Comparison of ENCODE assay signal across 11 cellular contexts in the genomic region with DNA sequence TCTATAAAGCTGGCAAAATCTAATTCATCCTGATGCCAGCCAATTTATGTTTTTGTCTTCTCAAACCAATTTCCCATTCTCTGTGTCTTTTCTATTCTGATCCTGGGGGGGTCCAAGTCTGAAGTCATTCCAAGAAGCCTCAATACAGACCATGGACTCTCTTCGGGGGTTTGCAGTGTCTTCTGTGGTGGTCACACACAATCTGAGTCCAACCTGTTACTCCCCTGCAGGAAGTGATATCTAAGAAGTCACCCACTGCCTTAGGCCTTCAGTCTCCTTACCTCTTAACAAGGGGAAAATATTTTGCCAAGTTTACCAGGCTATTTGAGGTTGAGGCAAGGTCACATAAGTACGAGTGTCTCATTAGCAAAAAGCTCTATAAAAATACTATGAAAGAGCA. TPM values are rescaled to one million over a fixed set of nuclear protein-coding genes. Genes with fewer than 3 reads are reported as not detected.
DNase-seq lines count a peak whose midpoint lies in the region; ATAC-seq, FAIRE-seq and TF ChIP-seq lines count a peak whose summit lies in the region.
"Had no signal": no experiment of that assay in that cellular context is flagged by ENCODE, and none has a peak within 500 bp of the region (broad histone marks: within the 10 kb centered on the region; RNA-seq: fewer than 3 reads in every experiment).

No MANE protein-coding gene starts in this region.

- H3K27ac ChIP-seq in HepG2 (ENCODE audit: extremely low read length, insufficient read depth, low read length), result peak overlapping the region; percentile 15
- H3K27ac ChIP-seq in upper lobe of right lung, result peak overlapping the region; percentile 21
- H3K27ac ChIP-seq: uterus had no signal

- peak overlapping the region; percentile 94; the same call in 1 of the 2 replicates for H3K9ac ChIP-seq in HepG2 (ENCODE audit: insufficient read depth, low read depth, low read length)

- H3K9me3 Mint-ChIP-seq in activated naive CD4-positive, alpha-beta T cell treated with anti-CD3 and anti-CD28 coated beads, Interleukin-2, amount 10 ng/mL, durations not matched to agents 7 days and 5 days, result no peaks in the 10 kb centered on the region
- H3K9me3 Mint-ChIP-seq in activated CD8-positive, alpha-beta T cell treated with anti-CD3 and anti-CD28 coated beads, Interleukin-2, amount 10 ng/mL, durations not matched to agents 7 days and 5 days (ENCODE audit: insufficient read depth), result no peaks in the 10 kb centered on the region

- intact Hi-C loops in HepG2 (cut with micrococcal nuclease; ENCODE audit: unreplicated experiment) (no loop called here), upper lobe of right lung (cut with DNase I) (no loop called here)

- H3K4me2 ChIP-seq in HepG2 (ENCODE audit: low read depth, low read length), result peak overlapping the region; percentile 83

- in situ Hi-C loops in HepG2 (cut with HindIII; ENCODE audit: extremely low pct_ligation_motif_present, low pct_unique_long_range_greater_than_20kb), result no loop called here

- H3K4me1 Mint-ChIP-seq in activated naive CD4-positive, alpha-beta T cell treated with anti-CD3 and anti-CD28 coated beads, Interleukin-2, amount 10 ng/mL, durations not matched to agents 7 days and 5 days, result peaks cover 62% of the 10 kb centered on the region
- H3K4me1 Mint-ChIP-seq in activated CD8-positive, alpha-beta T cell treated with anti-CD3 and anti-CD28 coated beads, Interleukin-2, amount 10 ng/mL, durations not matched to agents 7 days and 5 days (ENCODE audit: low read depth), result peaks cover 63% of the 10 kb centered on the region

- peaks cover 68% of the 10 kb centered on the region for H3K4me1 ChIP-seq in HepG2 (ENCODE audit: insufficient read depth, low read length)
- H3K4me1 ChIP-seq in upper lobe of right lung, result peaks cover 58% of the 10 kb centered on the region

- no peaks in the 10 kb centered on the region for H4K20me1 ChIP-seq in HepG2 (ENCODE audit: insufficient read depth, low read length)

- no peak for DNase-seq in activated naive CD4-positive, alpha-beta T cell treated with anti-CD3 and anti-CD28 coated beads, Interleukin-2, amount 10 ng/mL, durations not matched to agents 7 days and 5 days
- no peak for DNase-seq in activated naive CD4-positive, alpha-beta T cell (lab: John Stamatoyannopoulos, UW)
- no peak for DNase-seq in activated CD8-positive, alpha-beta T cell treated with anti-CD3 and anti-CD28 coated beads, Interleukin-2, amount 10 ng/mL, durations not matched to agents 7 days and 5 days
- DNase-seq in HepG2 (ENCODE audit: low spot score) (no peak), upper lobe of right lung (no peak), ecto neural progenitor cell (ENCODE audit: low spot score) (no peak), SKM-1 (lab: John Stamatoyannopoulos, UW; ENCODE audit: unreplicated experiment) (no peak)
- DNase-seq in stimulated activated CD4-positive, alpha-beta T cell treated with anti-CD3 and anti-CD28 coated beads, Interleukin-4, amount 100 ng/mL, for 1 hour, result no peak
- DNase-seq: Right ventricle myocardium superior, uterus had no signal

- ATAC-seq in activated CD8-positive, alpha-beta T cell treated with anti-CD3 and anti-CD28 coated beads, Interleukin-2, amount 10 ng/mL, durations not matched to agents 7 days and 5 days, result no peak
- no peak for ATAC-seq in HepG2
- ATAC-seq in upper lobe of right lung, result no peak

- peaks cover 35% of the 10 kb centered on the region for H3K36me3 Mint-ChIP-seq in activated naive CD4-positive, alpha-beta T cell treated with anti-CD3 and anti-CD28 coated beads, Interleukin-2, amount 10 ng/mL, durations not matched to agents 7 days and 5 days
- H3K36me3 Mint-ChIP-seq in activated CD8-positive, alpha-beta T cell treated with anti-CD3 and anti-CD28 coated beads, Interleukin-2, amount 10 ng/mL, durations not matched to agents 7 days and 5 days (ENCODE audit: low read depth), result peaks cover 45% of the 10 kb centered on the region

- TF ChIP-seq EP300 in HepG2 (IDR thresholded peaks at IDR 0.05; ENCODE audit: low read depth in 2 of 2, low read length in 2 of 2) (no peak), HepG2 (CRISPR knock-in tag; IDR thresholded peaks at IDR 0.05; ENCODE audit: borderline replicate concordance) (no peak)

- H2AFZ ChIP-seq in HepG2 (ENCODE audit: low read length), result no peak overlapping the region

- no peak for TF ChIP-seq RAD21 in HepG2 (CRISPR knock-in tag; IDR thresholded peaks at IDR 0.05)

- H3K27me3 ChIP-seq in HepG2 (ENCODE audit: control insufficient read depth in 1 of 2, insufficient read depth in 2 of 2, low read length in 2 of 2) (peaks cover 0 to 2% of the 10 kb centered on the region in 2 experiments; a peak in 1 of 5 replicates), upper lobe of right lung (no peaks in the 10 kb centered on the region)
- H3K27me3 ChIP-seq: uterus had no signal

- H3K4me3 ChIP-seq in HepG2 (replicated peaks in 1 of 3; ENCODE audit: insufficient read depth in 1 of 3, low read depth in 2 of 3, low read length in 3 of 3), result peak overlapping the region; percentile 92 to 99 (median 95); a peak in 5 of 6 replicates
- peak overlapping the region; percentile 91 for H3K4me3 ChIP-seq in upper lobe of right lung

- H3K27me3 Mint-ChIP-seq in activated naive CD4-positive, alpha-beta T cell treated with anti-CD3 and anti-CD28 coated beads, Interleukin-2, amount 10 ng/mL, durations not matched to agents 7 days and 5 days, result peaks cover 7% of the 10 kb centered on the region
- no peaks in the 10 kb centered on the region for H3K27me3 Mint-ChIP-seq in activated CD8-positive, alpha-beta T cell treated with anti-CD3 and anti-CD28 coated beads, Interleukin-2, amount 10 ng/mL, durations not matched to agents 7 days and 5 days (ENCODE audit: low read depth)

- H3K9me3 ChIP-seq in HepG2 (ENCODE audit: low read length) (no peaks in the 10 kb centered on the region), upper lobe of right lung (no peaks in the 10 kb centered on the region)
- H3K9me3 ChIP-seq: uterus had no signal

- BruUV-seq in HepG2 (replicated peaks; lab: Mats Ljungman, UMichigan), result no TSS peak

- FAIRE-seq in HepG2 (lab: Jason Lieb, UNC), result no peak
- FAIRE-seq: HTR-8/SVneo had no signal

- POLR2A ChIA-PET in activated CD8-positive, alpha-beta T cell treated with anti-CD3 and anti-CD28 coated beads, Interleukin-2, amount 10 ng/mL, durations not matched to agents 7 days and 5 days (lab: Charles Lee), result interaction anchor here (3.3 kb wide), 1 partner anchor 150 kb away, joined by 13 read pairs; the partner anchor contains the start of gene POLR1H
- POLR2A ChIA-PET in HepG2 (lab: Yijun Ruan, JAX), result no interaction called here

- CTCF ChIA-PET in activated naive CD4-positive, alpha-beta T cell treated with anti-CD3 and anti-CD28 coated beads, Interleukin-2, amount 10 ng/mL, durations not matched to agents 7 days and 5 days (lab: Charles Lee), result no interaction called here
- CTCF ChIA-PET in activated CD8-positive, alpha-beta T cell treated with anti-CD3 and anti-CD28 coated beads, Interleukin-2, amount 10 ng/mL, durations not matched to agents 7 days and 5 days (lab: Charles Lee), result interaction anchor here (1.4 kb wide), 1 partner anchor 108 kb away, joined by 3 read pairs; no protein-coding TSS in a partner anchor
- CTCF ChIA-PET in HepG2 (lab: Yijun Ruan, JAX; ENCODE audit: low intra/inter-chr PET ratio, low total read pairs), result no interaction called here

- TF ChIP-seq CTCF in HepG2 (CRISPR knock-in tag; IDR thresholded peaks at IDR 0.05), result no peak
- TF ChIP-seq CTCF in upper lobe of right lung (IDR thresholded peaks at IDR 0.05), result no peak

- H3K36me3 ChIP-seq in HepG2 (replicated peaks in 1 of 2; ENCODE audit: control insufficient read depth in 1 of 2, insufficient read depth in 2 of 2, low read length in 2 of 2) (0 out of 5 replicates have a peak, but pooled peaks cover 0 to 4% of the 10 kb centered on the region in 2 experiments), upper lobe of right lung (no peaks in the 10 kb centered on the region)
- H3K36me3 ChIP-seq: uterus had no signal

- H3K4me3 Mint-ChIP-seq in activated naive CD4-positive, alpha-beta T cell treated with anti-CD3 and anti-CD28 coated beads, Interleukin-2, amount 10 ng/mL, durations not matched to agents 7 days and 5 days, result peak overlapping the region; percentile 99
- H3K4me3 Mint-ChIP-seq in activated CD8-positive, alpha-beta T cell treated with anti-CD3 and anti-CD28 coated beads, Interleukin-2, amount 10 ng/mL, durations not matched to agents 7 days and 5 days, result peak overlapping the region; percentile 90

- TF ChIP-seq POLR2A in HepG2 (IDR thresholded peaks at IDR 0.05; ENCODE audit: insufficient read depth in 1 of 2, low read depth in 2 of 2, low read length in 2 of 2), result no peak

- H3K79me2 ChIP-seq in HepG2 (ENCODE audit: insufficient read depth, low read length), result peaks cover 59% of the 10 kb centered on the region

- no peak overlapping the region for H3K27ac Mint-ChIP-seq in activated naive CD4-positive, alpha-beta T cell treated with anti-CD3 and anti-CD28 coated beads, Interleukin-2, amount 10 ng/mL, durations not matched to agents 7 days and 5 days
- peak overlapping the region; percentile 58 for H3K27ac Mint-ChIP-seq in activated CD8-positive, alpha-beta T cell treated with anti-CD3 and anti-CD28 coated beads, Interleukin-2, amount 10 ng/mL, durations not matched to agents 7 days and 5 days

- 60% methylated on average over 2 of the region's 2 CpGs for WGBS in HepG2 (ENCODE audit: low lambda C conversion rate)

RNA-seq across cellular contexts. Expression of gene TRIM26, which starts 1.9 kb away (rescaled TPM):
- 10 to 100 TPM; 78.0 to 86.4 TPM for total RNA-seq in activated CD8-positive, alpha-beta T cell treated with anti-CD3 and anti-CD28 coated beads, Interleukin-2, amount 10 ng/mL, durations not matched to agents 7 days and 5 days
- total RNA-seq in HepG2 (2016; rRNA removed; fragmentation: Illumina TruSeq; extraction: Trizol), result 38.7 and 46.2 TPM in 2 replicates
- 9.6 and 10.3 TPM in 2 replicates for total RNA-seq in HepG2 (2016; cell fraction: cytosol; rRNA removed; fragmentation: Illumina TruSeq; extraction: Trizol; ENCODE audit: low read depth)
- 37.1 and 41.8 TPM in 2 replicates for total RNA-seq in HepG2 (2016; cell fraction: insoluble cytoplasmic fraction; rRNA removed; fragmentation: Illumina TruSeq; extraction: Trizol)
- 26.1 and 27.6 TPM in 2 replicates for total RNA-seq in HepG2 (2016; cell fraction: membrane; rRNA removed; fragmentation: Illumina TruSeq; extraction: Trizol)
- total RNA-seq in HepG2 (2016; cell fraction: nucleus; rRNA removed; fragmentation: Illumina TruSeq; extraction: Trizol), result 24.8 and 31.3 TPM in 2 replicates
- 27.1 and 28.1 TPM in 2 replicates for polyA plus RNA-seq in HepG2 (2011; rRNA removed)
- 21.8 and 22.0 TPM in 2 replicates for polyA plus RNA-seq in HepG2 (2011; cell fraction: cytosol; rRNA removed)
- 35.8 and 38.4 TPM in 2 replicates for polyA plus RNA-seq in HepG2 (2011; cell fraction: nucleus; rRNA removed)
- polyA plus RNA-seq in HepG2 (2012), result 25.7 and 28.0 TPM in 2 replicates
- 4.6 and 5.3 TPM in 2 replicates for polyA plus RNA-seq in HepG2 (2016; cell fraction: cytosol; fragmentation: Illumina TruSeq; extraction: Trizol; ENCODE audit: low read depth)
- polyA plus RNA-seq in HepG2 (2016; cell fraction: insoluble cytoplasmic fraction; fragmentation: Illumina TruSeq; extraction: Trizol; ENCODE audit: low read depth), result 44.5 and 52.1 TPM in 2 replicates
- polyA plus RNA-seq in HepG2 (2016; cell fraction: membrane; fragmentation: Illumina TruSeq; extraction: Trizol; ENCODE audit: low read depth), result 13.3 and 13.6 TPM in 2 replicates
- 60.9 and 65.2 TPM in 2 replicates for polyA plus RNA-seq in HepG2 (2016; cell fraction: nucleus; fragmentation: Illumina TruSeq; extraction: Trizol; ENCODE audit: insufficient read depth, low read depth)
- polyA minus RNA-seq in HepG2 (2011; rRNA and poly(A)+ RNA removed; ENCODE audit: low replicate concordance), result 37.4 and 51.8 TPM in 2 replicates
- 14.8 and 19.4 TPM in 2 replicates for polyA minus RNA-seq in HepG2 (2011; cell fraction: cytosol; rRNA and poly(A)+ RNA removed)
- polyA minus RNA-seq in HepG2 (2011; cell fraction: nucleus; rRNA and poly(A)+ RNA removed), result 23.9 and 26.0 TPM in 2 replicates
- 48.1 TPM for total RNA-seq in upper lobe of right lung

RNA-seq across cellular contexts. Expression of gene TRIM15, which starts 48.0 kb away (rescaled TPM):
- not detected for total RNA-seq in activated CD8-positive, alpha-beta T cell treated with anti-CD3 and anti-CD28 coated beads, Interleukin-2, amount 10 ng/mL, durations not matched to agents 7 days and 5 days
- total RNA-seq in HepG2 (2016; rRNA removed; fragmentation: Illumina TruSeq; extraction: Trizol), result 30.4 and 35.1 TPM in 2 replicates
- total RNA-seq in HepG2 (2016; cell fraction: cytosol; rRNA removed; fragmentation: Illumina TruSeq; extraction: Trizol; ENCODE audit: low read depth), result 5.9 and 7.6 TPM in 2 replicates
- 25.6 and 34.0 TPM in 2 replicates for total RNA-seq in HepG2 (2016; cell fraction: insoluble cytoplasmic fraction; rRNA removed; fragmentation: Illumina TruSeq; extraction: Trizol)
- total RNA-seq in HepG2 (2016; cell fraction: membrane; rRNA removed; fragmentation: Illumina TruSeq; extraction: Trizol), result 13.2 and 15.4 TPM in 2 replicates
- total RNA-seq in HepG2 (2016; cell fraction: nucleus; rRNA removed; fragmentation: Illumina TruSeq; extraction: Trizol), result 26.9 and 31.0 TPM in 2 replicates
- 38.2 and 41.7 TPM in 2 replicates for polyA plus RNA-seq in HepG2 (2011; rRNA removed)
- polyA plus RNA-seq in HepG2 (2011; cell fraction: cytosol; rRNA removed), result 29.0 and 39.2 TPM in 2 replicates
- 86.1 and 97.2 TPM in 2 replicates for polyA plus RNA-seq in HepG2 (2011; cell fraction: nucleus; rRNA removed)
- 34.9 and 37.3 TPM in 2 replicates for polyA plus RNA-seq in HepG2 (2012)
- polyA plus RNA-seq in HepG2 (2016; cell fraction: cytosol; fragmentation: Illumina TruSeq; extraction: Trizol; ENCODE audit: low read depth), result 4.4 and 6.6 TPM in 2 replicates
- polyA plus RNA-seq in HepG2 (2016; cell fraction: insoluble cytoplasmic fraction; fragmentation: Illumina TruSeq; extraction: Trizol; ENCODE audit: low read depth), result 20.8 and 23.2 TPM in 2 replicates
- polyA plus RNA-seq in HepG2 (2016; cell fraction: membrane; fragmentation: Illumina TruSeq; extraction: Trizol; ENCODE audit: low read depth), result 8.8 and 10.0 TPM in 2 replicates
- polyA plus RNA-seq in HepG2 (2016; cell fraction: nucleus; fragmentation: Illumina TruSeq; extraction: Trizol; ENCODE audit: insufficient read depth, low read depth), result 40.0 and 40.3 TPM in 2 replicates
- polyA minus RNA-seq in HepG2 (2011; rRNA and poly(A)+ RNA removed; ENCODE audit: low replicate concordance), result 0.12 and 47.7 TPM in 2 replicates
- polyA minus RNA-seq in HepG2 (2011; cell fraction: cytosol; rRNA and poly(A)+ RNA removed), result 22.0 and 26.2 TPM in 2 replicates
- polyA minus RNA-seq in HepG2 (2011; cell fraction: nucleus; rRNA and poly(A)+ RNA removed), result 45.7 and 67.4 TPM in 2 replicates
- total RNA-seq in upper lobe of right lung, result not detected
- total RNA-seq: Right ventricle myocardium superior, uterus had no signal

RNA-seq across cellular contexts. Expression of gene TRIM10, which starts 50.3 kb away (rescaled TPM):
- not detected for total RNA-seq in activated CD8-positive, alpha-beta T cell treated with anti-CD3 and anti-CD28 coated beads, Interleukin-2, amount 10 ng/mL, durations not matched to agents 7 days and 5 days
- total RNA-seq in HepG2 (2016; rRNA removed; fragmentation: Illumina TruSeq; extraction: Trizol), result 4.1 and 4.5 TPM in 2 replicates
- 0.44 and 0.61 TPM in 2 replicates for total RNA-seq in HepG2 (2016; cell fraction: cytosol; rRNA removed; fragmentation: Illumina TruSeq; extraction: Trizol; ENCODE audit: low read depth)
- 3.6 and 4.2 TPM in 2 replicates for total RNA-seq in HepG2 (2016; cell fraction: insoluble cytoplasmic fraction; rRNA removed; fragmentation: Illumina TruSeq; extraction: Trizol)
- 2.1 and 2.3 TPM in 2 replicates for total RNA-seq in HepG2 (2016; cell fraction: membrane; rRNA removed; fragmentation: Illumina TruSeq; extraction: Trizol)
- total RNA-seq in HepG2 (2016; cell fraction: nucleus; rRNA removed; fragmentation: Illumina TruSeq; extraction: Trizol), result 4.0 and 4.1 TPM in 2 replicates
- polyA plus RNA-seq in HepG2 (2011; rRNA removed), result 6.8 and 7.6 TPM in 2 replicates
- polyA plus RNA-seq in HepG2 (2011; cell fraction: cytosol; rRNA removed), result 3.3 and 4.0 TPM in 2 replicates
- 11.9 and 13.4 TPM in 2 replicates for polyA plus RNA-seq in HepG2 (2011; cell fraction: nucleus; rRNA removed)
- polyA plus RNA-seq in HepG2 (2012), result 4.9 and 6.0 TPM in 2 replicates
- 0.32 and 0.33 TPM in 2 replicates for polyA plus RNA-seq in HepG2 (2016; cell fraction: cytosol; fragmentation: Illumina TruSeq; extraction: Trizol; ENCODE audit: low read depth)
- polyA plus RNA-seq in HepG2 (2016; cell fraction: insoluble cytoplasmic fraction; fragmentation: Illumina TruSeq; extraction: Trizol; ENCODE audit: low read depth), result 4.6 and 4.8 TPM in 2 replicates
- polyA plus RNA-seq in HepG2 (2016; cell fraction: membrane; fragmentation: Illumina TruSeq; extraction: Trizol; ENCODE audit: low read depth), result 1.0 and 1.3 TPM in 2 replicates
- 8.1 and 9.5 TPM in 2 replicates for polyA plus RNA-seq in HepG2 (2016; cell fraction: nucleus; fragmentation: Illumina TruSeq; extraction: Trizol; ENCODE audit: insufficient read depth, low read depth)
- polyA minus RNA-seq in HepG2 (2011; rRNA and poly(A)+ RNA removed; ENCODE audit: low replicate concordance), result 0.05 and 3.6 TPM in 2 replicates
- polyA minus RNA-seq in HepG2 (2011; cell fraction: cytosol; rRNA and poly(A)+ RNA removed), result 2.0 and 2.2 TPM in 2 replicates
- 4.0 and 5.1 TPM in 2 replicates for polyA minus RNA-seq in HepG2 (2011; cell fraction: nucleus; rRNA and poly(A)+ RNA removed)
- not detected for total RNA-seq in upper lobe of right lung
- total RNA-seq: Right ventricle myocardium superior had no signal
